ENCODE assay signal across 1 cellular context in genomic region chr14:104217486-104218360, GRCh38.
TF ChIP-seq lines count a peak whose summit lies in the region.

No MANE protein-coding gene starts in this region.

TF ChIP-seq in HepG2, 621 proteins besides CTCF, POLR2A, EP300 and RAD21 (continued from another document):
- TF ChIP-seq, protein P1, sequence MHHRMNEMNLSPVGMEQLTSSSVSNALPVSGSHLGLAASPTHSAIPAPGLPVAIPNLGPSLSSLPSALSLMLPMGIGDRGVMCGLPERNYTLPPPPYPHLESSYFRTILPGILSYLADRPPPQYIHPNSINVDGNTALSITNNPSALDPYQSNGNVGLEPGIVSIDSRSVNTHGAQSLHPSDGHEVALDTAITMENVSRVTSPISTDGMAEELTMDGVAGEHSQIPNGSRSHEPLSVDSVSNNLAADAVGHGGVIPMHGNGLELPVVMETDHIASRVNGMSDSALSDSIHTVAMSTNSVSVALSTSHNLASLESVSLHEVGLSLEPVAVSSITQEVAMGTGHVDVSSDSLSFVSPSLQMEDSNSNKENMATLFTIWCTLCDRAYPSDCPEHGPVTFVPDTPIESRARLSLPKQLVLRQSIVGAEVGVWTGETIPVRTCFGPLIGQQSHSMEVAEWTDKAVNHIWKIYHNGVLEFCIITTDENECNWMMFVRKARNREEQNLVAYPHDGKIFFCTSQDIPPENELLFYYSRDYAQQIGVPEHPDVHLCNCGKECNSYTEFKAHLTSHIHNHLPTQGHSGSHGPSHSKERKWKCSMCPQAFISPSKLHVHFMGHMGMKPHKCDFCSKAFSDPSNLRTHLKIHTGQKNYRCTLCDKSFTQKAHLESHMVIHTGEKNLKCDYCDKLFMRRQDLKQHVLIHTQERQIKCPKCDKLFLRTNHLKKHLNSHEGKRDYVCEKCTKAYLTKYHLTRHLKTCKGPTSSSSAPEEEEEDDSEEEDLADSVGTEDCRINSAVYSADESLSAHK (CRISPR knock-in tag; IDR thresholded peaks at IDR 0.05; ENCODE audit: borderline replicate concordance) = no peak
- TF ChIP-seq ZGPAT (CRISPR knock-in tag; IDR thresholded peaks at IDR 0.05) = no peak
- TF ChIP-seq SNRNP70 (IDR thresholded peaks at IDR 0.05; ENCODE audit: low read depth, low read length) = no peak
- TF ChIP-seq TFDP2 (CRISPR knock-in tag; IDR thresholded peaks at IDR 0.05) = no peak
- TF ChIP-seq HCFC1 (IDR thresholded peaks at IDR 0.05; ENCODE audit: low read depth, low read length) = no peak
- no peak for TF ChIP-seq SYNCRIP (IDR thresholded peaks at IDR 0.05; ENCODE audit: insufficient read depth, low read depth, low read length)
